ENCODE assay signal across 14 cellular contexts in the genomic region with DNA sequence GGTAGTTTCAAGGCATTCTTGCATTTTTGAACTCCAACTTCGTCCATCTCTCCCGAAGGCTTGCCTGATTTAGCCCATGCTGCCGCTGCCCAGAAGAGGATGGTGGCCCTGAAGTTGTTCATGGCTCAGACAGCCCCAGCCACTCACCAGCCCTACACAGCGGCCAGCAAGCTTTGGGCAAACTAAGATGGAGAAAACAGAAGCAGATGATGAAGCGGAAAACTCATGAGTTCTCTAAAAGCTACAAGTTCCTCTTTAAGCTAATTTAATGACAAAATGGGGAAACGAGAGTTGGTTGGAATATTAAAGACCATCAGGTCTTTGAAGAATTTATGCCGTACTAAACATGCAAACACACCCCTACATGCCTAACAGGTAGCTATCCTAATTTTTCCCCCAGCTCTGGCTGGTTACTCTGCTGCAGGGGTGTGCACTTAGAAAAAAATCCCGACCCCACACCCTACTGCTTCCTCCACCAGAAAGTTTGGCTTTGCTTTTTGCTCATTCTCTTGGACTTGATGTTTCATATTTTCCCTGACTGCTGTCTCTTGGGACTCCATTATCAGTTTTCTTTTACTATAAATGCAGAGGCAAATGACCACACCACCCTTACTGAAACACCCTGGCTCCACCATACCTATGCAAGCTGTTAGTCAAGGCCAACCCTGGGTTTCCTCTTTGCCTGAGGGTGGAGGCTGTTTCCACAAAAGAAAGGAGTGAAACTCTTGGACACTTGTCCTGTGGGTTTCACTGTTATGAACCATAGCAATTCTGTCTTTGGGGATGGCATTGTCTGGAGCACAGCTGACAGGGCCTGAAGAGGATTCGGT. TPM values are rescaled to one million over a fixed set of nuclear protein-coding genes. Genes with fewer than 3 reads are reported as not detected.
DNase-seq lines count a peak whose midpoint lies in the region; ATAC-seq, FAIRE-seq and TF ChIP-seq lines count a peak whose summit lies in the region.
"Had no signal": no experiment of that assay in that cellular context is flagged by ENCODE, and none has a peak within 500 bp of the region (broad histone marks: within the 10 kb centered on the region; RNA-seq: fewer than 3 reads in every experiment).

A gene with protein sequence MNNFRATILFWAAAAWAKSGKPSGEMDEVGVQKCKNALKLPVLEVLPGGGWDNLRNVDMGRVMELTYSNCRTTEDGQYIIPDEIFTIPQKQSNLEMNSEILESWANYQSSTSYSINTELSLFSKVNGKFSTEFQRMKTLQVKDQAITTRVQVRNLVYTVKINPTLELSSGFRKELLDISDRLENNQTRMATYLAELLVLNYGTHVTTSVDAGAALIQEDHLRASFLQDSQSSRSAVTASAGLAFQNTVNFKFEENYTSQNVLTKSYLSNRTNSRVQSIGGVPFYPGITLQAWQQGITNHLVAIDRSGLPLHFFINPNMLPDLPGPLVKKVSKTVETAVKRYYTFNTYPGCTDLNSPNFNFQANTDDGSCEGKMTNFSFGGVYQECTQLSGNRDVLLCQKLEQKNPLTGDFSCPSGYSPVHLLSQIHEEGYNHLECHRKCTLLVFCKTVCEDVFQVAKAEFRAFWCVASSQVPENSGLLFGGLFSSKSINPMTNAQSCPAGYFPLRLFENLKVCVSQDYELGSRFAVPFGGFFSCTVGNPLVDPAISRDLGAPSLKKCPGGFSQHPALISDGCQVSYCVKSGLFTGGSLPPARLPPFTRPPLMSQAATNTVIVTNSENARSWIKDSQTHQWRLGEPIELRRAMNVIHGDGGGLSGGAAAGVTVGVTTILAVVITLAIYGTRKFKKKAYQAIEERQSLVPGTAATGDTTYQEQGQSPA (minus strand): TSS at position 184 of the 830 bp plus-strand sequence. CDS start 62 bp downstream, at position 122.

- no peak within 1 kb of the TSS for H3K14ac ChIP-seq in H1 (ENCODE audit: insufficient read length)

- H3K79me2 ChIP-seq in Karpas-422 (ENCODE audit: low read length) (no peaks in the 10 kb centered on the region), H1 (ENCODE audit: control insufficient read depth in 1 of 2, insufficient read depth in 2 of 2, low read length in 2 of 2) (no peaks in the 10 kb centered on the region)

- intact Hi-C loops in left colon (cut with DNase I, micrococcal nuclease), result no loop called here

- no peak within 1 kb of the TSS for H4K91ac ChIP-seq in H1 (replicated peaks; ENCODE audit: insufficient read length, low read length)

- no peak within 1 kb of the TSS for H2BK5ac ChIP-seq in H1 (ENCODE audit: low read depth, low read length)

- H3K56ac ChIP-seq in H1 (replicated peaks; ENCODE audit: insufficient read length, low read depth, low read length), result no peak within 1 kb of the TSS

- 85% methylated on average over 9 of the region's 9 CpGs; no CpG with 5 or more reads in 1 of the 2 experiments for WGBS in H1 (ENCODE audit: extremely low coverage in 1 of 2, insufficient coverage in 1 of 2, insufficient read length in 1 of 2, insufficient replicate concordance in 2 of 2, low coverage in 1 of 2, low lambda C conversion rate in 2 of 2, missing lambda C conversion rate in 1 of 2), 2 experiments

- DNase-seq in Karpas-422 (peak; percentile 91), H1 (ENCODE audit: low read depth in 1 of 2, low spot score in 2 of 2) (no peak), left colon (no peak), cerebellum (ENCODE audit: low spot score) (no peak), NCI-H524 treated with DMSO at 0.1 percent for 48 hours (lab: John Stamatoyannopoulos, UW) (no peak)
- no peak for DNase-seq in activated effector memory CD4-positive, alpha-beta T cell treated with Interleukin-2 at 50 U/mL for 16 hours
- DNase-seq: activated T-cell treated with anti-CD3 and anti-CD28 coated beads, Interleukin-2, amount 50 U/mL, for 48 hours; Calu3; dermis blood vessel endothelial cell; glutamatergic neuron; NCI-H748 treated with DMSO at 0.1 percent for 48 hours had no signal

- peak within 1 kb of the TSS; percentile 55 for H3K9ac ChIP-seq in Karpas-422 (ENCODE audit: low read length)
- H3K9ac ChIP-seq in H1 (replicated peaks in 1 of 4; ENCODE audit: extremely low read depth in 1 of 4, low read depth in 3 of 4, low read length in 3 of 4), result no peak within 1 kb of the TSS
- peak within 1 kb of the TSS in 1 of 3 donors; percentile 21 for H3K9ac ChIP-seq in skeletal muscle tissue (ENCODE audit: low read depth in 1 of 3, low read length in 3 of 3)
- H3K9ac ChIP-seq: KMS-11 had no signal

- FAIRE-seq in H1 (lab: Jason Lieb, UNC), result no peak

- H2AK5ac ChIP-seq in H1 (ENCODE audit: low read depth, low read length), result no peak within 1 kb of the TSS

- no peaks in the 10 kb centered on the region for H3K79me1 ChIP-seq in H1 (ENCODE audit: low read depth, low read length)

- ATAC-seq in GM18909 (IDR thresholded peaks at IDR 0.05; ENCODE audit: poor library complexity, unreplicated experiment) (peak; percentile 26), left colon (no peak)

- H3K27ac ChIP-seq in Karpas-422 (ENCODE audit: low read length), result peak within 1 kb of the TSS; percentile 80
- no peak within 1 kb of the TSS for H3K27ac ChIP-seq in H1 (ENCODE audit: low read depth, low read length)
- peak within 1 kb of the TSS; percentile 46 for H3K27ac ChIP-seq in skeletal muscle tissue (ENCODE audit: low read depth, low read length)
- H3K27ac ChIP-seq: KMS-11 had no signal

- no peak for TF ChIP-seq RAD21 in H1 (IDR thresholded peaks at IDR 0.05 in 1 of 2, conservative IDR thresholded peaks at IDR 0.05 in 1 of 2; ENCODE audit: low read depth in 2 of 2, low read length in 2 of 2)

- H3K27me3 ChIP-seq in Karpas-422 (ENCODE audit: low read length) (no peaks in the 10 kb centered on the region), H1 (replicated peaks in 1 of 4; ENCODE audit: control insufficient read depth in 3 of 4, extremely low read depth in 1 of 4, insufficient read depth in 3 of 4, low read length in 3 of 4) (no peaks in the 10 kb centered on the region), skeletal muscle tissue (ENCODE audit: control insufficient read depth in 3 of 3, insufficient read depth in 3 of 3, low read length in 3 of 3) (peaks cover 0 to 3% (median 0%) of the 10 kb centered on the region in 3 donors)

- H2AFZ ChIP-seq in Karpas-422 (ENCODE audit: low read length) (no peak within 1 kb of the TSS), H1 (ENCODE audit: low read length) (no peak within 1 kb of the TSS)

- H4K8ac ChIP-seq in H1 (ENCODE audit: extremely low read depth, insufficient read depth, low read length), result peak within 1 kb of the TSS; percentile 35; the same call in 1 of the 2 replicates

- no peaks in the 10 kb centered on the region for H3K9me3 ChIP-seq in Karpas-422 (ENCODE audit: low read length)
- no peaks in the 10 kb centered on the region for H3K9me3 ChIP-seq in H1 (ENCODE audit: insufficient read depth in 2 of 2, low read depth in 1 of 2, low read length in 1 of 2)
- no peaks in the 10 kb centered on the region for H3K9me3 ChIP-seq in skeletal muscle tissue (ENCODE audit: control insufficient read depth in 3 of 3, low read length in 3 of 3)

- TF ChIP-seq CTCF in H1 (IDR thresholded peaks at IDR 0.05; ENCODE audit: control extremely low read depth in 1 of 3, insufficient read depth in 1 of 3, low read depth in 1 of 3, low read length in 3 of 3), result no peak

- H3K9me2 ChIP-seq in Karpas-422 (replicated peaks; ENCODE audit: insufficient read depth, low read length), result no peaks in the 10 kb centered on the region

- no peak within 1 kb of the TSS for H2BK120ac ChIP-seq in H1 (replicated peaks; ENCODE audit: low read depth, low read length)

- H3K4me1 ChIP-seq in Karpas-422 (ENCODE audit: low read length) (peaks cover 98% of the 10 kb centered on the region), H1 (replicated peaks in 1 of 4; ENCODE audit: control insufficient read depth in 3 of 4, insufficient read depth in 4 of 4, low read length in 3 of 4) (no peaks in the 10 kb centered on the region), skeletal muscle tissue (ENCODE audit: control insufficient read depth in 3 of 3, insufficient read depth in 3 of 3, low read length in 3 of 3) (peaks cover 0 to 7% (median 0%) of the 10 kb centered on the region in 3 donors)

- no peak within 1 kb of the TSS for H2BK12ac ChIP-seq in H1 (ENCODE audit: low read depth, low read length)

- H4K5ac ChIP-seq in H1 (ENCODE audit: insufficient read length, low read depth, low read length), result no peak within 1 kb of the TSS

- H2BK20ac ChIP-seq in H1 (ENCODE audit: low read length), result no peak within 1 kb of the TSS

- TF ChIP-seq POLR2A in H1 (IDR thresholded peaks at IDR 0.05; ENCODE audit: control extremely low read depth in 1 of 2, low read depth in 2 of 2, low read length in 2 of 2), result no peak

- H3K4me3 ChIP-seq in Karpas-422 (ENCODE audit: low read length), result peak within 1 kb of the TSS; percentile 56
- H3K4me3 ChIP-seq in H1 (ENCODE audit: extremely low read depth in 1 of 4, insufficient read depth in 2 of 4, low read depth in 3 of 4, low read length in 4 of 4), result no peak within 1 kb of the TSS
- H3K4me3 ChIP-seq in skeletal muscle tissue (ENCODE audit: low read length in 3 of 3), result peak within 1 kb of the TSS; percentile 0 to 58 (median 29)

- no peak for TF ChIP-seq EP300 in H1 (IDR thresholded peaks at IDR 0.05; ENCODE audit: borderline replicate concordance in 1 of 2, low read depth in 2 of 2, low read length in 2 of 2)

- H3K4me2 ChIP-seq in Karpas-422 (ENCODE audit: low read depth, low read length, poor library complexity, severe bottlenecking) (peak within 1 kb of the TSS; percentile 60), H1 (ENCODE audit: insufficient read depth in 1 of 2, low read depth in 2 of 2, low read length in 2 of 2) (no peak within 1 kb of the TSS)
- H3K4me2 ChIP-seq: KMS-11 had no signal

- no peaks in the 10 kb centered on the region for H3K36me3 ChIP-seq in Karpas-422 (ENCODE audit: insufficient read depth, low read length)
- H3K36me3 ChIP-seq in H1 (ENCODE audit: control insufficient read depth in 2 of 4, insufficient read depth in 4 of 4, low read length in 3 of 4), result no peaks in the 10 kb centered on the region
- no peaks in the 10 kb centered on the region for H3K36me3 ChIP-seq in skeletal muscle tissue (ENCODE audit: control insufficient read depth in 3 of 3, insufficient read depth in 3 of 3, low read length in 3 of 3)

- no peak within 1 kb of the TSS for H3K23ac ChIP-seq in H1 (ENCODE audit: insufficient read length)

- POLR2A ChIA-PET in H1 (lab: Charles Lee; ENCODE audit: partially characterized antibody), result no interaction called here

- no peaks in the 10 kb centered on the region for H4K20me1 ChIP-seq in Karpas-422 (ENCODE audit: insufficient read depth, low read depth, low read length)
- H4K20me1 ChIP-seq in H1 (replicated peaks in 1 of 2; ENCODE audit: control insufficient read depth in 1 of 2, insufficient read depth in 2 of 2, low read length in 2 of 2), result no peaks in the 10 kb centered on the region

- H2BK15ac ChIP-seq in H1 (ENCODE audit: low read length), result no peak within 1 kb of the TSS

- H3K4ac ChIP-seq in H1 (replicated peaks; ENCODE audit: insufficient read length, low read depth, low read length), result no peak within 1 kb of the TSS

- H3K23me2 ChIP-seq in H1 (ENCODE audit: low read depth, low read length), result no peaks in the 10 kb centered on the region; the same call in 1 of the 2 replicates

- CTCF ChIA-PET in H1 (lab: Charles Lee; ENCODE audit: partially characterized antibody), result interaction anchor here (1.0 to 3.1 kb wide), 5 partner anchors 10 to 216 kb away, joined by 3 to 10 read pairs (median 4); no protein-coding TSS in a partner anchor

- no peak within 1 kb of the TSS for H3K18ac ChIP-seq in H1 (ENCODE audit: extremely low read depth, low read length)

RNA-seq across cellular contexts. Expression of the gene that starts here (rescaled TPM):
- 59.6 and 80.0 TPM in 2 replicates for total RNA-seq in Karpas-422 (2014; rRNA removed; shearing (Covaris generic); ENCODE audit: low replicate concordance)
- not detected in 2 replicates for total RNA-seq in H1 (2021; fragmentation: NEBNext Ultra II Directional; extraction: Animal tissue kit (Norgen Biotek cat#: 25700))
- polyA plus RNA-seq in H1 (2011; rRNA removed), result not detected in 2 replicates
- not detected for polyA plus RNA-seq in H1 (2011; cell fraction: cytosol; rRNA removed)
- not detected for polyA plus RNA-seq in H1 (2011; cell fraction: nucleus; rRNA removed)
- not detected in 4 replicates for polyA plus RNA-seq in H1 (2012, experiment 1 of 2)
- not detected for polyA plus RNA-seq in H1 (2012, experiment 2 of 2)
- polyA plus RNA-seq in H1 (2013, experiment 1 of 2), result not detected
- polyA plus RNA-seq in H1 (2013, experiment 2 of 2), result not detected
- not detected in 2 replicates for polyA minus RNA-seq in H1 (2011; rRNA and poly(A)+ RNA removed)
- polyA minus RNA-seq in H1 (2011; cell fraction: cytosol; rRNA and poly(A)+ RNA removed), result not detected
- polyA minus RNA-seq in H1 (2011; cell fraction: nucleus; rRNA and poly(A)+ RNA removed), result not detected
- 11.0 TPM for total RNA-seq in skeletal muscle tissue
- total RNA-seq in left colon, result 10 to 100 TPM in 1 of 2 donors, 1 to 10 TPM in 1; 5.0 to 24.2 TPM
- 2.3 TPM for total RNA-seq in cerebellum
- total RNA-seq: Calu3, dermis blood vessel endothelial cell had no signal

Comparison
In these comparisons a context has a peak if more than half of its experiments do, and no peak if none do; other contexts are left out.
1. H3K4me3 ChIP-seq: peak in Karpas-422 (single experiment) and skeletal muscle tissue (3 of 3); none in H1 (0 of 4).